ENCODE assay signal across 31 cellular contexts in the genomic region with DNA sequence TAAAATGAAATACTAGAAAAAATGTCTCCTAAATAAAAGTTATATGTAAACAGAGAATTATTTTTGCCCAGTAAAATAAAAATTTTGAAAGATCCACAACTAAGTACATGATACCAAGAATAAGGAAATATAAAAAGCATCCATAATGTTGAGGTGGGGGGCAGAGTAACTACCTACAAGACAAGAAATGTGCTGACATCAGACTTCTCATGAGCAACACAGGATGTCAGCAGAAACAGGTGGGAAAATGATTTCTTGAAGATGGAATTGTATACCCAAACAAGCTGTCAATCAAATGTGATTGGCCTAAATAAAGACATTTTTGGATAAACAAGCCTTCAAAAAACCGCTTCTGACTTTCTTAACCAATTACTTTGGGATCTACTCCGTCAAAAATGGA.
"Had no signal": no experiment of that assay in that cellular context is flagged by ENCODE, and none has a peak within 500 bp of the region (broad histone marks: within the 10 kb centered on the region; RNA-seq: fewer than 3 reads in every experiment).

No MANE protein-coding gene starts in this region.

- ATAC-seq: naive thymus-derived CD8-positive, alpha-beta T cell; psoas muscle; right cardiac atrium; sciatic nerve; stimulated activated memory B cell treated with anti-CD40 and anti-IgM and Interleukin-4, amounts not matched to agents 10 μg/mL and 1 μg/mL and 100 μg/mL, for 72 hours; stimulated activated naive CD8-positive, alpha-beta T cell treated with anti-CD3 and anti-CD28 coated beads, Interleukin-15, amount 100 ng/mL, for 72 hours; stimulated activated naive CD8-positive, alpha-beta T cell treated with anti-CD3 and anti-CD28 coated beads, Interleukin-15, Interleukin-2, amounts not matched to agents 100 U/mL and 50 U/mL, for 24 hours; upper lobe of right lung had no signal

- H2AFZ ChIP-seq: neural progenitor cell, parathyroid adenoma had no signal

- H3K27ac ChIP-seq: neural progenitor cell, ovary, parathyroid adenoma, psoas muscle, skin epidermis, spleen, suprapubic skin, testis, tibial artery, transverse colon, upper lobe of right lung, uterus had no signal

- H3K9me3 Mint-ChIP-seq: neural progenitor cell, type B pancreatic cell had no signal

- H3K79me2 ChIP-seq: parathyroid adenoma had no signal

- H3K27ac Mint-ChIP-seq: nephron; neural progenitor cell; progenitor cell of endocrine pancreas; stimulated activated memory B cell treated with anti-CD40 and anti-IgM and Interleukin-4, amounts not matched to agents 10 μg/mL and 1 μg/mL and 100 μg/mL, for 72 hours; stimulated activated naive CD8-positive, alpha-beta T cell treated with anti-CD3 and anti-CD28 coated beads, Interleukin-15, amount 100 ng/mL, for 72 hours; type B pancreatic cell had no signal

- H3K9me3 ChIP-seq: ovary, suprapubic skin, testis, tibial artery, transverse colon, upper lobe of right lung, uterus had no signal

- H3K4me1 ChIP-seq: neural progenitor cell, parathyroid adenoma, psoas muscle, spleen, suprapubic skin, testis, tibial artery, transverse colon, upper lobe of right lung, uterus had no signal

- DNase-seq: naive thymus-derived CD8-positive, alpha-beta T cell; occipital lobe; ovary; posterior cingulate gyrus; psoas muscle; right cardiac atrium; spleen; stimulated activated CD4-positive, alpha-beta T cell treated with anti-CD3 and anti-CD28 coated beads, Interleukin-12 subunit alpha, Interleukin-12 subunit beta, amount 100 ng/mL, for 4 hours; stimulated activated CD4-positive, alpha-beta T cell treated with anti-CD3 and anti-CD28 coated beads, Interleukin-1b, Interleukin-23, amount 100 ng/mL, for 48 hours; stimulated activated CD4-positive, alpha-beta T cell treated with anti-CD3 and anti-CD28 coated beads, Interleukin-4, amount 100 ng/mL, for 1 hour; stimulated activated CD4-positive, alpha-beta T cell treated with anti-CD3 and anti-CD28 coated beads, Interleukin-4, amount 100 ng/mL, for 4 hours; stimulated activated CD8-positive, alpha-beta memory T cell treated with anti-CD3 and anti-CD28 coated beads, Interleukin-4, amount 100 ng/mL, for 48 hours; stimulated activated naive CD4-positive, alpha-beta T cell; stimulated activated naive CD8-positive, alpha-beta T cell treated with anti-CD3 and anti-CD28 coated beads, Interleukin-15, amount 100 ng/mL, for 72 hours; stimulated activated naive CD8-positive, alpha-beta T cell treated with anti-CD3 and anti-CD28 coated beads, Interleukin-15, Interleukin-2, amounts not matched to agents 100 U/mL and 50 U/mL, for 24 hours; substantia nigra; testis; tibial artery; transverse colon; upper lobe of right lung; uterus had no signal

- H3K4me3 ChIP-seq: neural progenitor cell, ovary, psoas muscle, skin epidermis, smooth muscle cell, spleen, suprapubic skin, testis, tibial artery, transverse colon, upper lobe of right lung, uterus had no signal

- H3K9ac ChIP-seq: neural progenitor cell, parathyroid adenoma had no signal

- H3K27me3 Mint-ChIP-seq: progenitor cell of endocrine pancreas; stimulated activated memory B cell treated with anti-CD40 and anti-IgM and Interleukin-4, amounts not matched to agents 10 μg/mL and 1 μg/mL and 100 μg/mL, for 72 hours; stimulated activated naive CD8-positive, alpha-beta T cell treated with anti-CD3 and anti-CD28 coated beads, Interleukin-15, amount 100 ng/mL, for 72 hours; type B pancreatic cell had no signal

- H3K36me3 Mint-ChIP-seq: neural progenitor cell; stimulated activated memory B cell treated with anti-CD40 and anti-IgM and Interleukin-4, amounts not matched to agents 10 μg/mL and 1 μg/mL and 100 μg/mL, for 72 hours; type B pancreatic cell had no signal

- H3K4me3 Mint-ChIP-seq: naive thymus-derived CD8-positive, alpha-beta T cell; nephron; neural progenitor cell; stimulated activated memory B cell treated with anti-CD40 and anti-IgM and Interleukin-4, amounts not matched to agents 10 μg/mL and 1 μg/mL and 100 μg/mL, for 72 hours; stimulated activated naive CD8-positive, alpha-beta T cell treated with anti-CD3 and anti-CD28 coated beads, Interleukin-15, amount 100 ng/mL, for 72 hours; type B pancreatic cell had no signal

- H3K36me3 ChIP-seq: neural progenitor cell, ovary, spleen, suprapubic skin, tibial artery, transverse colon, upper lobe of right lung, uterus had no signal

- H3K27me3 ChIP-seq: neural progenitor cell, ovary, spleen, suprapubic skin, testis, tibial artery, transverse colon, upper lobe of right lung, uterus had no signal

- H3K4me2 ChIP-seq: neural progenitor cell, smooth muscle cell had no signal

- H3K4me1 Mint-ChIP-seq: nephron; stimulated activated memory B cell treated with anti-CD40 and anti-IgM and Interleukin-4, amounts not matched to agents 10 μg/mL and 1 μg/mL and 100 μg/mL, for 72 hours had no signal
